ENCODE assay signal across 21 cellular contexts in genomic region chr15:98611808-98612207, GRCh38.
"Had no signal": no experiment of that assay in that cellular context is flagged by ENCODE, and none has a peak within 500 bp of the region (broad histone marks: within the 10 kb centered on the region; RNA-seq: fewer than 3 reads in every experiment).

No MANE protein-coding gene starts in this region.

- ATAC-seq: gastroesophageal sphincter; heart left ventricle; mucosa of descending colon; sciatic nerve; stimulated activated effector memory CD8-positive, alpha-beta T cell treated with anti-CD3 and anti-CD28 coated beads, Interleukin-12 subunit alpha, Interleukin-12 subunit beta, amount 100 ng/mL, for 72 hours had no signal

- H3K36me3 Mint-ChIP-seq: activated naive CD4-positive, alpha-beta T cell treated with anti-CD3 and anti-CD28 coated beads, Interleukin-2, amount 50 U/mL, for 24 hours; immature natural killer cell; memory B cell; naive B cell; neural progenitor cell; stimulated activated effector memory CD8-positive, alpha-beta T cell treated with anti-CD3 and anti-CD28 coated beads, Interleukin-12 subunit alpha, Interleukin-12 subunit beta, amount 100 ng/mL, for 72 hours had no signal

- FAIRE-seq: endothelial cell of umbilical vein had no signal

- H3K27me3 ChIP-seq: neural progenitor cell, ovary, vagina had no signal

- H3K9me3 ChIP-seq: esophagus muscularis mucosa, gastroesophageal sphincter, heart left ventricle, mucosa of descending colon, ovary, stomach, vagina had no signal

- H3K4me3 Mint-ChIP-seq: dendritic cell treated with granulocyte-macrophage colony-stimulating factor and Interleukin-4, amounts not matched to agents 40 ng/mL and 50 ng/mL, for 4 days; immature natural killer cell; memory B cell; naive B cell; neural progenitor cell; stimulated activated effector memory CD8-positive, alpha-beta T cell treated with anti-CD3 and anti-CD28 coated beads, Interleukin-12 subunit alpha, Interleukin-12 subunit beta, amount 100 ng/mL, for 72 hours had no signal

- H3K27me3 Mint-ChIP-seq: activated naive CD4-positive, alpha-beta T cell treated with anti-CD3 and anti-CD28 coated beads, Interleukin-2, amount 50 U/mL, for 24 hours had no signal

- H3K27ac ChIP-seq: esophagus muscularis mucosa, gastroesophageal sphincter, heart left ventricle, neural progenitor cell, ovary, stomach, vagina had no signal

- H3K4me1 ChIP-seq: esophagus muscularis mucosa, gastroesophageal sphincter, neural progenitor cell, stomach had no signal

- H3K4me3 ChIP-seq: esophagus muscularis mucosa, gastroesophageal sphincter, heart left ventricle, mucosa of descending colon, neural progenitor cell, ovary, stomach, vagina had no signal

- H3K4me1 Mint-ChIP-seq: immature natural killer cell; memory B cell; naive B cell; stimulated activated effector memory CD8-positive, alpha-beta T cell treated with anti-CD3 and anti-CD28 coated beads, Interleukin-12 subunit alpha, Interleukin-12 subunit beta, amount 100 ng/mL, for 72 hours had no signal

- H3K36me3 ChIP-seq: esophagus muscularis mucosa, gastroesophageal sphincter, heart left ventricle, neural progenitor cell, ovary, stomach, vagina had no signal

- H3K27ac Mint-ChIP-seq: activated naive CD4-positive, alpha-beta T cell treated with anti-CD3 and anti-CD28 coated beads, Interleukin-2, amount 50 U/mL, for 24 hours; dendritic cell treated with granulocyte-macrophage colony-stimulating factor and Interleukin-4, amounts not matched to agents 40 ng/mL and 50 ng/mL, for 4 days; immature natural killer cell; memory B cell; naive B cell; neural progenitor cell; stimulated activated effector memory CD8-positive, alpha-beta T cell treated with anti-CD3 and anti-CD28 coated beads, Interleukin-12 subunit alpha, Interleukin-12 subunit beta, amount 100 ng/mL, for 72 hours had no signal

- DNase-seq: activated CD4-positive, alpha-beta T cell treated with anti-CD3 and anti-CD28 coated beads, Interleukin-2, amount 50 U/mL, for 1 hour; activated gamma-delta T cell; effector CD8-positive, alpha-beta T cell; heart left ventricle; immature natural killer cell; mucosa of descending colon; naive B cell; ovary; stimulated activated CD4-positive, alpha-beta T cell treated with anti-CD3 and anti-CD28 coated beads, Interleukin-4, amount 100 ng/mL, for 24 hours; stomach; trophoblast cell had no signal

- H3K9me3 Mint-ChIP-seq: activated naive CD4-positive, alpha-beta T cell treated with anti-CD3 and anti-CD28 coated beads, Interleukin-2, amount 50 U/mL, for 24 hours; dendritic cell treated with granulocyte-macrophage colony-stimulating factor and Interleukin-4, amounts not matched to agents 40 ng/mL and 50 ng/mL, for 4 days; immature natural killer cell; memory B cell; naive B cell; neural progenitor cell; stimulated activated effector memory CD8-positive, alpha-beta T cell treated with anti-CD3 and anti-CD28 coated beads, Interleukin-12 subunit alpha, Interleukin-12 subunit beta, amount 100 ng/mL, for 72 hours had no signal
